In the genomic region with DNA sequence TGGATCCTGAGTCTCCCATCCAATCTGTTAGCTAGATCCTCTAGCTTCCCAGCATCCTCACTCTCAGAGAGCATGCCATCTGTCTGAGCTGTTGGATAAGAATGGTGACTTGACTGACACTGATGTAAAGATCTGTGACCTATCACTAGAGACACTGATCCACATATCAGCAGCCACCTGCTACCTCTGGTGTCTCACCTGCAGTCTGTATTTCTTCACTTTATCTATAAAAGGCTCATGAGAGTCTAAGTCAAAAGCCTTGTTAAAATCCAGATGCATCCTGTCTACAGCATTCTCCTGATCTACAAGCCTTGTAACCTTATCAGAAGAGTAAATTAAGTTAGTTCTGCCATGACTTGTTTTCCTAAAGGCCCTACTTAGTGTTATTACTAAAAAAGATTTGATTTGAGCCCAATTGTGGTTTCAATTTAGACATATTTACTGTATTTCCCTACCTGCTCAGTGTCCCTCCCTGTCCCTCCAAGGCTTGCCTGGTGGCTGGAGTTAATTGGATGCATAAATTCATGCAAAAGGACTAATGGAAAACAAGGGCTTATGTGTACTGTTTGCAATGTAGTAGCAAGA, we compare ENCODE assay signal across 6 cellular contexts. TPM values are rescaled to one million over a fixed set of nuclear protein-coding genes. Genes with fewer than 3 reads are reported as not detected.
"Had no signal": no experiment of that assay in that cellular context is flagged by ENCODE, and none has a peak within 500 bp of the region (broad histone marks: within the 10 kb centered on the region; RNA-seq: fewer than 3 reads in every experiment).

No MANE protein-coding gene starts in this region.

- H3K4me3 ChIP-seq: GM23338 had no signal

- DNase-seq: H9, HCEC 1CT, KBM-7 had no signal

- ATAC-seq: GM23338, HepG2 had no signal

RNA-seq across cellular contexts. Expression of a gene that starts 25.4 kb away (rescaled TPM):
- polyA plus RNA-seq: GM23338, HepG2, IgD-negative memory B cell had no signal
